ENCODE assay signal across 25 cellular contexts in genomic region chr10:13329565-13329964, GRCh38.
"Had no signal": no experiment of that assay in that cellular context is flagged by ENCODE, and none has a peak within 500 bp of the region (broad histone marks: within the 10 kb centered on the region; RNA-seq: fewer than 3 reads in every experiment).

No MANE protein-coding gene starts in this region.

- DNase-seq: activated CD4-positive, alpha-beta memory T cell treated with anti-CD3 and anti-CD28 coated beads for 36 hours; activated CD4-positive, alpha-beta T cell treated with anti-CD3 and anti-CD28 coated beads, Interleukin-2, amount 10 ng/mL, durations not matched to agents 7 days and 5 days; activated CD4-positive, CD25-positive, alpha-beta regulatory T cell; activated CD8-positive, alpha-beta memory T cell treated with anti-CD3 and anti-CD28 coated beads for 24 hours; activated gamma-delta T cell; activated naive CD4-positive, alpha-beta T cell treated with anti-CD3 and anti-CD28 coated beads for 36 hours; activated T-cell treated with anti-CD3 and anti-CD28 coated beads, Interleukin-2, amount 50 U/mL, for 48 hours; adrenal gland; anterior cingulate cortex; central memory CD4-positive, alpha-beta T cell; MG63; MV-4-11; NCI-H1092 treated with DMSO at 0.1 percent for 48 hours; NCI-H1417 treated with DMSO at 0.1 percent for 48 hours; NCI-H1694; NCI-H2029 treated with DMSO at 0.1 percent for 48 hours; NCI-H510A treated with DMSO at 0.1 percent for 48 hours; NCI-H69; PC-9; SIG-M5; T-helper 2 cell; T1000 had no signal

- H3K4me2 ChIP-seq: KMS-11, PC-9 had no signal

- H3K4me3 ChIP-seq: adrenal gland, MG63, PC-9 had no signal

- H3K27me3 Mint-ChIP-seq: activated CD4-positive, alpha-beta memory T cell treated with anti-CD3 and anti-CD28 coated beads for 36 hours; activated CD4-positive, alpha-beta T cell treated with anti-CD3 and anti-CD28 coated beads, Interleukin-2, amount 10 ng/mL, durations not matched to agents 7 days and 5 days; activated naive CD8-positive, alpha-beta T cell; activated T-helper 17 cell treated with anti-CD3 and anti-CD28 coated beads, Interleukin-2, amount 50 U/mL, for 72 hours had no signal

- H3K27ac Mint-ChIP-seq: activated CD4-positive, alpha-beta memory T cell treated with anti-CD3 and anti-CD28 coated beads for 36 hours; activated CD4-positive, alpha-beta T cell treated with anti-CD3 and anti-CD28 coated beads, Interleukin-2, amount 10 ng/mL, durations not matched to agents 7 days and 5 days; activated naive CD4-positive, alpha-beta T cell treated with anti-CD3 and anti-CD28 coated beads for 36 hours; activated naive CD8-positive, alpha-beta T cell; activated T-helper 17 cell treated with anti-CD3 and anti-CD28 coated beads, Interleukin-2, amount 50 U/mL, for 72 hours had no signal

- H3K9ac ChIP-seq: KMS-11 had no signal

- H3K27ac ChIP-seq: adrenal gland, KMS-11, PC-9 had no signal

- H3K27me3 ChIP-seq: adrenal gland, MG63 had no signal

- H3K9me3 ChIP-seq: adrenal gland, MG63 had no signal

- H3K4me1 ChIP-seq: adrenal gland had no signal

- H3K4me1 Mint-ChIP-seq: activated T-helper 17 cell treated with anti-CD3 and anti-CD28 coated beads, Interleukin-2, amount 50 U/mL, for 72 hours had no signal

- H2AFZ ChIP-seq: PC-9 had no signal

- H3K9me3 Mint-ChIP-seq: activated CD4-positive, alpha-beta memory T cell treated with anti-CD3 and anti-CD28 coated beads for 36 hours; activated naive CD4-positive, alpha-beta T cell treated with anti-CD3 and anti-CD28 coated beads for 36 hours; activated T-helper 17 cell treated with anti-CD3 and anti-CD28 coated beads, Interleukin-2, amount 50 U/mL, for 72 hours had no signal

- ATAC-seq: activated T-helper 17 cell treated with anti-CD3 and anti-CD28 coated beads, Interleukin-2, amount 50 U/mL, for 72 hours had no signal

- H3K4me3 Mint-ChIP-seq: activated CD4-positive, alpha-beta memory T cell treated with anti-CD3 and anti-CD28 coated beads for 36 hours; activated CD4-positive, alpha-beta T cell treated with anti-CD3 and anti-CD28 coated beads, Interleukin-2, amount 10 ng/mL, durations not matched to agents 7 days and 5 days; activated naive CD4-positive, alpha-beta T cell treated with anti-CD3 and anti-CD28 coated beads for 36 hours; activated naive CD8-positive, alpha-beta T cell; activated T-helper 17 cell treated with anti-CD3 and anti-CD28 coated beads, Interleukin-2, amount 50 U/mL, for 72 hours had no signal
